ENCODE assay signal across 11 cellular contexts in the genomic region with DNA sequence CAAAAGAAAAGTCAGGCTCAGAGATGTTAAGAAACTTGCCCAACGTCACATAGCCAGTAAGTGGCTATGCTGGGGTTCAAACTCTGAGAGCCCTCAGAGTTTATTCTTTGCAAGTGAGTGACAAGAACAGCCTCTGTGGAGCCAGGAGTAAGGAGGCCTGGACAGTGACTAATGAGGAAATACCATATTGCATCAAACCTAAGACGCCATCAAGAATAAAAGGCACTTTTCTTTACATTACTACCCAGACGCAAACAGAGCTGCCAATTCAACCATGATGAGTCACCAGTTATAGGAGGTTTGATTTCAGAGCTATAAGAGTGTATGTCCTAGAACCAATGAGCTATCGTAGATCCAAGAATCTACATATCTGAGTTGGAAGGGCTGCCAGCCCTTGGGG. TPM values are rescaled to one million over a fixed set of nuclear protein-coding genes. Genes with fewer than 3 reads are reported as not detected.
DNase-seq lines count a peak whose midpoint lies in the region; ATAC-seq, FAIRE-seq and TF ChIP-seq lines count a peak whose summit lies in the region.
"Had no signal": no experiment of that assay in that cellular context is flagged by ENCODE, and none has a peak within 500 bp of the region (broad histone marks: within the 10 kb centered on the region; RNA-seq: fewer than 3 reads in every experiment).

No MANE protein-coding gene starts in this region.

- TF ChIP-seq CTCF in left ventricle myocardium inferior (IDR thresholded peaks at IDR 0.05; ENCODE audit: borderline replicate concordance) = no peak
- no peak for TF ChIP-seq CTCF in adrenal gland (IDR thresholded peaks at IDR 0.05)

- H3K4me3 ChIP-seq in left ventricle myocardium inferior (no peak overlapping the region), adrenal gland (no peak overlapping the region)

- 68 to 78% (median 70%) methylated on average over 4 of the region's 4 CpGs for WGBS in adrenal gland, 4 donors

- H3K27ac ChIP-seq in left ventricle myocardium inferior (replicated peaks) (peak overlapping the region; percentile 99), adrenal gland (peak overlapping the region in 3 of 5 donors; percentile 24 to 98 (median 62))

- no peak for TF ChIP-seq POLR2A in adrenal gland (IDR thresholded peaks at IDR 0.05)

- intact Hi-C loops in left ventricle myocardium inferior (cut with micrococcal nuclease) = loop anchor here (10.0 kb wide), 1 partner anchor 52 kb away; the partner anchor contains the start of gene LTBR
- intact Hi-C loops in left cardiac atrium (cut with DNase I) = loop anchor here in 1 of 2 donors (10.0 kb wide), 1 partner anchor 202 kb away; the partner anchor contains the start of gene GAPDH
- intact Hi-C loops in adrenal gland (cut with DNase I) = loop anchor here (5.0 to 10.0 kb wide), 2 partner anchors 135 to 202 kb away; partner anchors contain the start of gene GAPDH (in 1 of the 2)

- FAIRE-seq in urothelium cell line (lab: Jason Lieb, UNC) = peak; percentile 27

- no peaks in the 10 kb centered on the region for H3K9me3 ChIP-seq in left ventricle myocardium inferior (replicated peaks)
- no peaks in the 10 kb centered on the region for H3K9me3 ChIP-seq in adrenal gland (replicated peaks in 1 of 3)
- H3K9me3 ChIP-seq: Caco-2 had no signal

- peaks cover 69% of the 10 kb centered on the region for H3K36me3 ChIP-seq in left ventricle myocardium inferior
- peaks cover 0 to 74% of the 10 kb centered on the region in 2 donors for H3K36me3 ChIP-seq in adrenal gland (replicated peaks in 1 of 2)

- DNase-seq in left ventricle myocardium inferior = no peak
- no peak for DNase-seq in left cardiac atrium
- DNase-seq in adrenal gland = no peak
- peak; percentile 94 for DNase-seq in iris pigment epithelial cell (ENCODE audit: low read depth)
- no peak for DNase-seq in urothelium cell line (ENCODE audit: low spot score)
- DNase-seq in KG1 (lab: John Stamatoyannopoulos, UW) = no peak
- DNase-seq: Caco-2, NCI-H1436 treated with DMSO at 0.1 percent for 48 hours had no signal

- H3K27me3 ChIP-seq in left ventricle myocardium inferior (ENCODE audit: low read depth) = no peaks in the 10 kb centered on the region
- H3K27me3 ChIP-seq in adrenal gland = no peaks in the 10 kb centered on the region

- H3K4me1 ChIP-seq in left ventricle myocardium inferior (peaks cover 75% of the 10 kb centered on the region), adrenal gland (replicated peaks in 1 of 2) (peaks cover 26 to 86% of the 10 kb centered on the region in 2 donors)

- ATAC-seq in left cardiac atrium = no peak
- no peak for ATAC-seq in HG02798 (IDR thresholded peaks at IDR 0.05; ENCODE audit: poor library complexity, unreplicated experiment)
- no peak for ATAC-seq in HG03196 (IDR thresholded peaks at IDR 0.05; ENCODE audit: unreplicated experiment)
- ATAC-seq: T-cell had no signal

RNA-seq across cellular contexts. Expression of gene TNFRSF1A, which starts 9.4 kb away (rescaled TPM):
- 45.6 TPM for total RNA-seq in left ventricle myocardium inferior
- 100 to 1,000 TPM in 1 of 2 donors, 10 to 100 TPM in 1; 89.6 to 117 TPM for total RNA-seq in left cardiac atrium
- total RNA-seq in adrenal gland = 100 to 1,000 TPM; 181 to 386 (median 262) TPM
- 100 to 1,000 TPM in 2 of 3 donors, 10 to 100 TPM in 1; 91.8 to 167 (median 160) TPM for polyA plus RNA-seq in adrenal gland

RNA-seq across cellular contexts. Expression of gene PLEKHG6, which starts 22.0 kb away (rescaled TPM):
- total RNA-seq in left ventricle myocardium inferior (0.08 TPM), left cardiac atrium (1 to 10 TPM; 5.0 to 6.8 TPM), adrenal gland (1 to 10 TPM in 2 of 8 donors, under 1 TPM in 5, not detected in 1; 0.23 to 1.9 (median 0.51) TPM)
- 1 to 10 TPM in 1 of 3 donors, under 1 TPM in 1, not detected in 1; 0.32 to 5.8 TPM for polyA plus RNA-seq in adrenal gland

RNA-seq across cellular contexts. Expression of gene SCNN1A, which starts 42.9 kb away (rescaled TPM):
- total RNA-seq in left ventricle myocardium inferior = 0.22 TPM
- total RNA-seq in left cardiac atrium = 1 to 10 TPM in 1 of 2 donors, under 1 TPM in 1; 0.85 to 3.5 TPM
- 10 to 100 TPM in 7 of 8 donors, 1 to 10 TPM in 1; 7.6 to 38.0 (median 17.3) TPM for total RNA-seq in adrenal gland
- polyA plus RNA-seq in adrenal gland = 1 to 10 TPM; 4.3 to 5.3 (median 5.1) TPM

RNA-seq across cellular contexts. Expression of gene LTBR, which starts 51.5 kb away (rescaled TPM):
- total RNA-seq in left ventricle myocardium inferior (23.5 TPM), left cardiac atrium (10 to 100 TPM; 40.4 to 66.6 TPM), adrenal gland (100 to 1,000 TPM; 108 to 295 (median 174) TPM)
- polyA plus RNA-seq in adrenal gland = 100 to 1,000 TPM in 2 of 3 donors, 10 to 100 TPM in 1; 71.0 to 165 (median 119) TPM
